Comparison of ENCODE assay signal across 8 cellular contexts in the genomic region with DNA sequence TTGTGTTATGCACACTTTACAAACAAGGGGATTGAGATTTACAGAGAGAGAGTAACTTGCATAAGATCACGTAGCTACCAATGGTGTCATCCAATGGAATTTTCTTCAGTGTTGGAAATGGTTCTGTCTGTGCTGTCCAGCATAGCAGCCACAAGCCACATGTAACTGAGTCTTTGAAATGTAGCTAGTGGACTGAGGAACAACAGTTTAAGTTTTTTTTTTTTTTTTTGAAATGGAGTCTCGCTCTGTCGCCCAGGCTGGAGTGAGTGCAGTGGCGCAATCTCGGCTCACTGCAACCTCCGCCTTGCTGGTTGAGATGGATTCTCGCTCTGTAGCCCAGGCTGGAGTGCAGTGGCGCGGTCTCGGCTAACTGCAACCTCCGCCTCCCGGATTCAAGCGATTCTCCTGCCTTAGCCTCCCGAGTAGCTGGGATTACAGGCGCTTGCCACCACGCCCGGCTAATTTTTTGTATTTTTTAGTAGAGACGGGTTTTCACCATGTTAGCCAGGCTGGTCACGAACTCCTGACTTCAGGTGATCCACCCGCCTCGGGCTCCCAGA. TPM values are rescaled to one million over a fixed set of nuclear protein-coding genes. Genes with fewer than 3 reads are reported as not detected.
DNase-seq lines count a peak whose midpoint lies in the region; ATAC-seq, FAIRE-seq and TF ChIP-seq lines count a peak whose summit lies in the region.
"Not testable (repeated sequence)": the region's sequence is repeated elsewhere in the genome, so short reads cannot be mapped to it uniquely, and the experiment has no call there.

No MANE protein-coding gene starts in this region.

- not testable (repeated sequence) for H3K9me3 ChIP-seq in K562 (replicated peaks; ENCODE audit: control insufficient read depth, insufficient read depth, low read depth, low read length); fibroblast of lung (ENCODE audit: control insufficient read depth, insufficient read depth, low read depth, low read length); neutrophil; thoracic aorta

- not testable (repeated sequence) for TF ChIP-seq EP300 in K562 (IDR thresholded peaks at IDR 0.05; ENCODE audit: low read length)

- WGBS in K562 (ENCODE audit: insufficient coverage, low coverage, missing lambda C conversion rate): 96% methylated on average over 16 of the region's 21 CpGs

- not testable (repeated sequence) for H3K27me3 ChIP-seq in K562 (ENCODE audit: control insufficient read depth in 2 of 2, insufficient read depth in 2 of 2, low read length in 2 of 2); fibroblast of lung (ENCODE audit: control insufficient read depth, insufficient read depth, low read length); neutrophil; thoracic aorta (replicated peaks; ENCODE audit: insufficient read depth)

- H3K4me2 ChIP-seq in K562 (ENCODE audit: insufficient read depth, low read length): not testable (repeated sequence)
- H3K4me2 ChIP-seq in fibroblast of lung (ENCODE audit: extremely low read depth, insufficient read depth, low read length): peak overlapping the region; percentile 95

- in situ Hi-C loops in K562 (cut with MboI): not testable (repeated sequence)

- CTCF ChIA-PET in RWPE1 (lab: Yijun Ruan, JAX): interaction anchor here (0.6 kb wide), 1 partner anchor 269 kb away, joined by 3 read pairs; no protein-coding TSS in a partner anchor
- CTCF ChIA-PET in K562 (lab: Yijun Ruan, JAX; ENCODE audit: low intra/inter-chr PET ratio): not testable (repeated sequence)

- not testable (repeated sequence) for BruUV-seq in K562 (replicated peaks; lab: Mats Ljungman, UMichigan)

- peaks cover 21% of the 10 kb centered on the region; the same call in 1 of the 3 replicates for H3K36me3 ChIP-seq in K562 (ENCODE audit: control insufficient read depth, insufficient read depth, low read length)
- not testable (repeated sequence) for H3K36me3 ChIP-seq in fibroblast of lung (ENCODE audit: control insufficient read depth, insufficient read depth, low read length); neutrophil; thoracic aorta

- not testable (repeated sequence) for TF ChIP-seq RAD21 in K562 (CRISPR knock-in tag; conservative IDR thresholded peaks at IDR 0.05 in 1 of 2, IDR thresholded peaks at IDR 0.05 in 1 of 2)

- H2AFZ ChIP-seq in K562 (ENCODE audit: low read depth, low read length); fibroblast of lung (ENCODE audit: low read length): not testable (repeated sequence)

- intact Hi-C loops in K562 (cut with micrococcal nuclease): not testable (repeated sequence)

- not testable (repeated sequence) for FAIRE-seq in K562 (lab: Jason Lieb, UNC)

- peaks cover 85% of the 10 kb centered on the region for H3K79me2 ChIP-seq in K562 (ENCODE audit: control insufficient read depth, insufficient read depth, low read length)
- H3K79me2 ChIP-seq in fibroblast of lung (ENCODE audit: control insufficient read depth, insufficient read depth, low read length): peaks cover 77% of the 10 kb centered on the region

- not testable (repeated sequence) for TF ChIP-seq POLR2A in K562 (conservative IDR thresholded peaks at IDR 0.05)

- H3K4me1 ChIP-seq in K562 (replicated peaks in 1 of 2; ENCODE audit: control insufficient read depth in 2 of 2, insufficient read depth in 2 of 2, low read length in 2 of 2) (peaks cover 15 to 35% of the 10 kb centered on the region in 2 experiments), fibroblast of lung (ENCODE audit: control insufficient read depth, extremely low read depth, insufficient read depth, low read length) (peaks cover 12% of the 10 kb centered on the region), neutrophil (ENCODE audit: control insufficient read depth in 1 of 2, insufficient read depth in 1 of 2, low read depth in 1 of 2, low read length in 1 of 2) (peaks cover 59 to 67% of the 10 kb centered on the region in 2 experiments), thoracic aorta (ENCODE audit: control insufficient read depth in 1 of 2, low read depth in 2 of 2) (peaks cover 43 to 60% of the 10 kb centered on the region in 2 donors)

- not testable (repeated sequence) for H3K9ac ChIP-seq in K562 (ENCODE audit: insufficient read depth in 1 of 2, low read depth in 2 of 2, low read length in 2 of 2); fibroblast of lung (ENCODE audit: insufficient read depth, low read length)

- not testable (repeated sequence) for ATAC-seq in K562; thoracic aorta (ENCODE audit: insufficient number of reproducible peaks, low FRiP score, low read depth)

- not testable (repeated sequence) for TF ChIP-seq CTCF in AG10803 (conservative IDR thresholded peaks at IDR 0.05; ENCODE audit: low read length); HFF-Myc (IDR thresholded peaks at IDR 0.05; ENCODE audit: low read depth, low read length, missing control alignments); RWPE1 (conservative IDR thresholded peaks at IDR 0.05; ENCODE audit: low read depth); K562 (IDR thresholded peaks at IDR 0.05 in 2 of 3, conservative IDR thresholded peaks at IDR 0.05 in 1 of 3; ENCODE audit: insufficient read depth in 2 of 3, low read depth in 1 of 3, low read length in 3 of 3); fibroblast of lung (conservative IDR thresholded peaks at IDR 0.05 in 1 of 2, IDR thresholded peaks at IDR 0.05 in 1 of 2; ENCODE audit: low read depth in 1 of 2, low read length in 2 of 2); neutrophil (IDR thresholded peaks at IDR 0.05); thoracic aorta (IDR thresholded peaks at IDR 0.05)

- not testable (repeated sequence) for H4K20me1 ChIP-seq in K562 (replicated peaks; ENCODE audit: control insufficient read depth, insufficient read depth, low read length); fibroblast of lung (ENCODE audit: control insufficient read depth, extremely low read depth, insufficient read depth, low read length)

- POLR2A ChIA-PET in RWPE1 (lab: Yijun Ruan, JAX; ENCODE audit: low non-redundant PET) (interaction anchor here (0.6 kb wide), 1 partner anchor 111 kb away, joined by 3 read pairs; no protein-coding TSS in a partner anchor), K562 (lab: Yijun Ruan, JAX) (interaction anchor here (0.6 to 5.3 kb wide), 15 partner anchors 8 to 1229 kb away, joined by 3 to 54 read pairs (median 5); no protein-coding TSS in a partner anchor)

- H3K4me3 ChIP-seq in AG10803 (ENCODE audit: low read length) (peak overlapping the region; percentile 82), HFF-Myc (replicated peaks; ENCODE audit: low read depth, low read length) (peak overlapping the region; percentile 89; the same call in 1 of the 2 replicates), fibroblast of lung (replicated peaks in 1 of 4; ENCODE audit: control extremely low read depth in 1 of 4, insufficient read depth in 1 of 4, low read depth in 3 of 4, low read length in 4 of 4) (peak overlapping the region; percentile 79 to 97 (median 92)), neutrophil (ENCODE audit: low read depth in 1 of 2, low read length in 1 of 2) (peak overlapping the region; percentile 95 to 98), thoracic aorta (peak overlapping the region; percentile 98)
- H3K4me3 ChIP-seq in K562: not testable (repeated sequence)

- H3K27ac ChIP-seq in RWPE1 (peak overlapping the region; percentile 22), fibroblast of lung (ENCODE audit: insufficient read depth, low read length) (peak overlapping the region; percentile 98), neutrophil (peak overlapping the region; percentile 93), thoracic aorta (peak overlapping the region; percentile 97 to 98)
- not testable (repeated sequence) for H3K27ac ChIP-seq in K562 (ENCODE audit: extremely low read depth, low read depth, low read length)

- H3K9me1 ChIP-seq in K562 (ENCODE audit: control insufficient read depth, insufficient read depth, low read length): not testable (repeated sequence)

- DNase-seq in AG10803 (ENCODE audit: low read depth) (peak; percentile 91), fibroblast of lung (ENCODE audit: low read depth in 2 of 2) (peak; percentile 50 to 74), kidney glomerular epithelial cell (lab: John Stamatoyannopoulos, UW) (peak; percentile 16)
- not testable (repeated sequence) for DNase-seq in HFF-Myc (ENCODE audit: extremely low read depth, low read depth); RWPE1 (ENCODE audit: low spot score); K562 (ENCODE audit: extremely low read depth in 1 of 4, low spot score in 3 of 4); thoracic aorta (ENCODE audit: low spot score)

RNA-seq across cellular contexts. Expression of a gene that starts 3.3 kb away (rescaled TPM):
- total RNA-seq in K562 (2011; cell fraction: chromatin; rRNA removed; ENCODE audit: low replicate concordance): 142 and 253 TPM in 2 replicates
- 37.0 and 58.0 TPM in 2 replicates for total RNA-seq in K562 (2011; cell fraction: nucleolus; rRNA removed)
- 132 and 200 TPM in 2 replicates for total RNA-seq in K562 (2011; cell fraction: nucleoplasm; rRNA removed)
- 19.1 and 20.2 TPM in 2 replicates for total RNA-seq in K562 (2014; rRNA removed)
- total RNA-seq in K562 (2014; rRNA removed; fragmentation: Illumina TruSeq; extraction: Trizol): 23.8 and 29.5 TPM in 2 replicates
- 25.6 and 26.1 TPM in 2 replicates for total RNA-seq in K562 (2015; rRNA removed; fragmentation: Illumina TruSeq; extraction: Trizol)
- 29.5 and 35.8 TPM in 2 replicates for total RNA-seq in K562 (2021)
- polyA plus RNA-seq in K562 (2011; rRNA removed): 10.9 and 12.1 TPM in 2 replicates
- polyA plus RNA-seq in K562 (2011; cell fraction: cytosol; rRNA removed): 7.1 and 12.2 TPM in 2 replicates
- polyA plus RNA-seq in K562 (2011; cell fraction: nucleus; rRNA removed): 46.5 and 50.1 TPM in 2 replicates
- polyA plus RNA-seq in K562 (2012): 14.7 and 30.8 TPM in 2 replicates
- polyA plus RNA-seq in K562 (2014; fragmentation: Illumina TruSeq; extraction: Trizol): 14.0 and 16.2 TPM in 2 replicates
- 10 to 100 TPM in 1 of 2 experiments, 1 to 10 TPM in 1; 7.0 to 10.5 TPM for polyA plus RNA-seq in K562 (2014; fragmentation: Nextera tagmentation; extraction: Ambion mirVana)
- polyA plus RNA-seq in K562 (2014; rRNA removed): 9.2 and 9.8 TPM in 2 replicates
- 46.1 and 71.6 TPM in 2 replicates for polyA minus RNA-seq in K562 (2011; rRNA and poly(A)+ RNA removed)
- polyA minus RNA-seq in K562 (2011; cell fraction: cytosol; rRNA and poly(A)+ RNA removed): 11.2 and 13.2 TPM in 2 replicates
- polyA minus RNA-seq in K562 (2011; cell fraction: nucleus; rRNA and poly(A)+ RNA removed): 59.6 and 111 TPM in 2 replicates
- 47.5 and 76.8 TPM in 2 replicates for total RNA-seq in fibroblast of lung
- 19.5 and 26.1 TPM in 2 replicates for polyA plus RNA-seq in fibroblast of lung
- polyA plus RNA-seq in fibroblast of lung (2012): 41.6 and 71.2 TPM in 2 replicates
- polyA minus RNA-seq in fibroblast of lung (ENCODE audit: low replicate concordance): 279 and 321 TPM in 2 replicates
- total RNA-seq in thoracic aorta: 100 to 1,000 TPM; 113 to 163 TPM
